ENCODE assay signal across 24 cellular contexts in genomic region chr1:177705839-177706238, GRCh38.
DNase-seq lines count a peak whose midpoint lies in the region; ATAC-seq, FAIRE-seq and TF ChIP-seq lines count a peak whose summit lies in the region.
"Had no signal": no experiment of that assay in that cellular context is flagged by ENCODE, and none has a peak within 500 bp of the region (broad histone marks: within the 10 kb centered on the region; RNA-seq: fewer than 3 reads in every experiment).

No MANE protein-coding gene starts in this region.

- FAIRE-seq in HepG2 (lab: Jason Lieb, UNC), result no peak
- FAIRE-seq: A549, GM12878, GM19239 had no signal

- TF ChIP-seq POLR2A in HepG2 (IDR thresholded peaks at IDR 0.05; ENCODE audit: insufficient read depth in 1 of 2, low read depth in 2 of 2, low read length in 2 of 2), result no peak
- TF ChIP-seq POLR2A in right lobe of liver (IDR thresholded peaks at IDR 0.05), result no peak
- TF ChIP-seq POLR2A in transverse colon (IDR thresholded peaks at IDR 0.05), result no peak

- no peak for TF ChIP-seq RAD21 in HepG2 (CRISPR knock-in tag; IDR thresholded peaks at IDR 0.05)

- BruUV-seq in HepG2 (replicated peaks; lab: Mats Ljungman, UMichigan), result no TSS peak

- no peaks in the 10 kb centered on the region for H3K9me2 ChIP-seq in hepatocyte (replicated peaks; ENCODE audit: insufficient read depth)

- no peaks in the 10 kb centered on the region for H3K79me2 ChIP-seq in HepG2 (ENCODE audit: insufficient read depth, low read length)
- no peaks in the 10 kb centered on the region for H3K79me2 ChIP-seq in hepatocyte

- CTCF ChIA-PET in HepG2 (lab: Yijun Ruan, JAX; ENCODE audit: low intra/inter-chr PET ratio, low total read pairs), result no interaction called here

- H3K4me2 ChIP-seq in HepG2 (ENCODE audit: low read depth, low read length) (no peak overlapping the region), hepatocyte (no peak overlapping the region)
- H3K4me2 ChIP-seq: A549; BLaER1 treated with 17β-estradiol and CSF1 and Interleukin-3, amounts not matched to agents 10 nM and 100 nM had no signal

- ATAC-seq in HepG2, result no peak
- ATAC-seq in right lobe of liver, result no peak
- ATAC-seq: A549, GM12878, HCT116 had no signal

- in situ Hi-C loops in HepG2 (cut with HindIII; ENCODE audit: extremely low pct_ligation_motif_present, low pct_unique_long_range_greater_than_20kb) (no loop called here), transverse colon (cut with MboI; ENCODE audit: low pct_ligation_motif_present in 1 of 4, low pct_unique_long_range_greater_than_20kb in 1 of 4, low sequenced_read_pairs in 3 of 4) (no loop called here)

- H3K9ac ChIP-seq in HepG2 (ENCODE audit: insufficient read depth, low read depth, low read length), result no peak overlapping the region
- no peak overlapping the region for H3K9ac ChIP-seq in HUES6 (ENCODE audit: low read length)
- H3K9ac ChIP-seq: BLaER1 treated with 17β-estradiol and CSF1 and Interleukin-3, amounts not matched to agents 10 nM and 100 nM had no signal

- TF ChIP-seq CTCF in HepG2 (CRISPR knock-in tag; IDR thresholded peaks at IDR 0.05) (no peak), right lobe of liver (IDR thresholded peaks at IDR 0.05) (no peak), epithelial cell of esophagus (IDR thresholded peaks at IDR 0.05; ENCODE audit: insufficient read depth, low read depth, low read length, missing control alignments) (no peak), hepatocyte (IDR thresholded peaks at IDR 0.05; ENCODE audit: poor library complexity) (no peak), transverse colon (IDR thresholded peaks at IDR 0.05) (no peak)

- intact Hi-C loops in HepG2 (cut with micrococcal nuclease; ENCODE audit: unreplicated experiment), result no loop called here
- intact Hi-C loops in right lobe of liver (cut with DNase I), result no loop called here
- intact Hi-C loops in transverse colon (cut with DNase I; ENCODE audit: low total_unique reads), result no loop called here

- H3K27me3 ChIP-seq in HepG2 (ENCODE audit: control insufficient read depth in 1 of 2, insufficient read depth in 2 of 2, low read length in 2 of 2) (no peaks in the 10 kb centered on the region), right lobe of liver (no peaks in the 10 kb centered on the region), HUES6 (ENCODE audit: control insufficient read depth, insufficient read depth, low read length) (no peaks in the 10 kb centered on the region), hepatocyte (no peaks in the 10 kb centered on the region), transverse colon (no peaks in the 10 kb centered on the region)
- H3K27me3 ChIP-seq: BE2C; BLaER1 treated with 17β-estradiol and CSF1 and Interleukin-3, amounts not matched to agents 10 nM and 100 nM had no signal

- TF ChIP-seq EP300 in HepG2 (IDR thresholded peaks at IDR 0.05; ENCODE audit: low read depth in 2 of 2, low read length in 2 of 2) (no peak), HepG2 (CRISPR knock-in tag; IDR thresholded peaks at IDR 0.05; ENCODE audit: borderline replicate concordance) (no peak), transverse colon (IDR thresholded peaks at IDR 0.05; ENCODE audit: low read depth) (no peak)

- no peak overlapping the region for H3K27ac ChIP-seq in HepG2 (ENCODE audit: extremely low read length, insufficient read depth, low read length)
- no peak overlapping the region for H3K27ac ChIP-seq in right lobe of liver
- H3K27ac ChIP-seq in HUES6 (ENCODE audit: low read depth, low read length), result peak overlapping the region; percentile 27
- H3K27ac ChIP-seq in hepatocyte, result no peak overlapping the region
- H3K27ac ChIP-seq in transverse colon, result no peak overlapping the region
- H3K27ac ChIP-seq: A549; BLaER1 treated with 17β-estradiol and CSF1 and Interleukin-3, amounts not matched to agents 10 nM and 100 nM had no signal

- H3K4me1 ChIP-seq in HepG2 (ENCODE audit: insufficient read depth, low read length) (no peaks in the 10 kb centered on the region), right lobe of liver (peaks cover 0 to 32% (median 11%) of the 10 kb centered on the region in 4 donors), HUES6 (ENCODE audit: control insufficient read depth, insufficient read depth, low read length) (peaks cover 12% of the 10 kb centered on the region), hepatocyte (ENCODE audit: insufficient read depth) (no peaks in the 10 kb centered on the region), transverse colon (no peaks in the 10 kb centered on the region)
- H3K4me1 ChIP-seq: A549; BE2C; BLaER1 treated with 17β-estradiol and CSF1 and Interleukin-3, amounts not matched to agents 10 nM and 100 nM had no signal

- no peaks in the 10 kb centered on the region for H3K9me3 ChIP-seq in HepG2 (ENCODE audit: low read length)
- H3K9me3 ChIP-seq in right lobe of liver, result no peaks in the 10 kb centered on the region
- no peaks in the 10 kb centered on the region for H3K9me3 ChIP-seq in HUES6 (ENCODE audit: control insufficient read depth, insufficient read depth, low read depth, low read length)
- H3K9me3 ChIP-seq in hepatocyte (ENCODE audit: low read depth), result no peaks in the 10 kb centered on the region
- no peaks in the 10 kb centered on the region for H3K9me3 ChIP-seq in transverse colon
- H3K9me3 ChIP-seq: A549; BE2C; BLaER1 treated with 17β-estradiol and CSF1 and Interleukin-3, amounts not matched to agents 10 nM and 100 nM had no signal

- H3K4me3 ChIP-seq in HepG2 (replicated peaks in 1 of 3; ENCODE audit: insufficient read depth in 1 of 3, low read depth in 2 of 3, low read length in 3 of 3) (no peak overlapping the region), right lobe of liver (no peak overlapping the region), HUES6 (ENCODE audit: low read depth, low read length) (no peak overlapping the region), epithelial cell of esophagus (ENCODE audit: low read length) (no peak overlapping the region), hepatocyte (no peak overlapping the region), transverse colon (no peak overlapping the region)
- H3K4me3 ChIP-seq: A549; BLaER1 treated with 17β-estradiol and CSF1 and Interleukin-3, amounts not matched to agents 10 nM and 100 nM; GM12878 had no signal

- H4K20me1 ChIP-seq in HepG2 (ENCODE audit: insufficient read depth, low read length) (no peaks in the 10 kb centered on the region), hepatocyte (ENCODE audit: insufficient read depth, poor library complexity, severe bottlenecking) (no peaks in the 10 kb centered on the region)
- H4K20me1 ChIP-seq: BLaER1 treated with 17β-estradiol and CSF1 and Interleukin-3, amounts not matched to agents 10 nM and 100 nM had no signal

- no peaks in the 10 kb centered on the region for H3K36me3 ChIP-seq in HepG2 (replicated peaks in 1 of 2; ENCODE audit: control insufficient read depth in 1 of 2, insufficient read depth in 2 of 2, low read length in 2 of 2)
- no peaks in the 10 kb centered on the region for H3K36me3 ChIP-seq in right lobe of liver
- H3K36me3 ChIP-seq in HUES6 (ENCODE audit: control insufficient read depth, insufficient read depth, low read length), result no peaks in the 10 kb centered on the region
- H3K36me3 ChIP-seq in hepatocyte (replicated peaks; ENCODE audit: insufficient read depth, low read depth), result no peaks in the 10 kb centered on the region
- no peaks in the 10 kb centered on the region for H3K36me3 ChIP-seq in transverse colon
- H3K36me3 ChIP-seq: BE2C; BLaER1 treated with 17β-estradiol and CSF1 and Interleukin-3, amounts not matched to agents 10 nM and 100 nM had no signal

- DNase-seq in HepG2 (ENCODE audit: low spot score) (no peak), right lobe of liver (no peak), epithelial cell of esophagus (ENCODE audit: low read depth) (peak; percentile 51), hepatocyte (ENCODE audit: low spot score) (no peak), cerebellar cortex (ENCODE audit: low spot score) (no peak), transverse colon (no peak)
- DNase-seq: 8988T; ACHN; AML-193; BE2C; CD4-positive, alpha-beta T cell; CD8-positive, alpha-beta memory T cell; DMS 273 treated with DMSO at 0.1 percent for 48 hours; DMS79; EL; GDM1; GOT3; H7 had no signal

- POLR2A ChIA-PET in HepG2 (lab: Yijun Ruan, JAX), result no interaction called here

- WGBS in HepG2 (ENCODE audit: low lambda C conversion rate), result 1% methylated on average over 5 of the region's 5 CpGs
- WGBS in right lobe of liver (ENCODE audit: insufficient coverage, low coverage, low lambda C conversion rate, missing lambda C conversion rate), result 60% methylated on average over 5 of the region's 5 CpGs
- WGBS in hepatocyte (ENCODE audit: low lambda C conversion rate, missing lambda C conversion rate), result 81% methylated on average over 5 of the region's 5 CpGs
- 62 to 63% methylated on average over 4 to 5 of the region's 5 CpGs for WGBS in transverse colon (ENCODE audit: low coverage in 1 of 2), 2 donors

- no peak overlapping the region for H2AFZ ChIP-seq in HepG2 (ENCODE audit: low read length)
- no peak overlapping the region for H2AFZ ChIP-seq in hepatocyte

TF ChIP-seq in HepG2, 621 proteins besides CTCF, POLR2A, EP300 and RAD21:
- TF ChIP-seq, protein P1, sequence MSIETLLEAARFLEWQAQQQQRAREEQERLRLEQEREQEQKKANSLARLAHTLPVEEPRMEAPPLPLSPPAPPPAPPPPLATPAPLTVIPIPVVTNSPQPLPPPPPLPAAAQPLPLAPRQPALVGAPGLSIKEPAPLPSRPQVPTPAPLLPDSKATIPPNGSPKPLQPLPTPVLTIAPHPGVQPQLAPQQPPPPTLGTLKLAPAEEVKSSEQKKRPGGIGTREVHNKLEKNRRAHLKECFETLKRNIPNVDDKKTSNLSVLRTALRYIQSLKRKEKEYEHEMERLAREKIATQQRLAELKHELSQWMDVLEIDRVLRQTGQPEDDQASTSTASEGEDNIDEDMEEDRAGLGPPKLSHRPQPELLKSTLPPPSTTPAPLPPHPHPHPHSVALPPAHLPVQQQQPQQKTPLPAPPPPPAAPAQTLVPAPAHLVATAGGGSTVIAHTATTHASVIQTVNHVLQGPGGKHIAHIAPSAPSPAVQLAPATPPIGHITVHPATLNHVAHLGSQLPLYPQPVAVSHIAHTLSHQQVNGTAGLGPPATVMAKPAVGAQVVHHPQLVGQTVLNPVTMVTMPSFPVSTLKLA (IDR thresholded peaks at IDR 0.05), result peak; percentile 81
- TF ChIP-seq CENPX (CRISPR knock-in tag; IDR thresholded peaks at IDR 0.05), result no peak
